10 cellular contexts compared by ENCODE assay signal in genomic region chr3:13890377-13891016, GRCh38. TPM values are rescaled to one million over a fixed set of nuclear protein-coding genes. Genes with fewer than 3 reads are reported as not detected.
A peak's percentile ranks its signal among the peaks of the same experiment; 100 is the strongest.
DNase-seq lines count a peak whose midpoint lies in the region; ATAC-seq and TF ChIP-seq lines count a peak whose summit lies in the region.
"Had no signal": no experiment of that assay in that cellular context is flagged by ENCODE, and none has a peak within 500 bp of the region (broad histone marks: within the 10 kb centered on the region; RNA-seq: fewer than 3 reads in every experiment).

No MANE protein-coding gene starts in this region.

- BruUV-seq in PC-3 (replicated peaks; lab: Mats Ljungman, UMichigan) = no TSS peak

- CTCF ChIA-PET in PC-3 (lab: Charles Lee) = no interaction called here

- H3K79me2 ChIP-seq in PC-3 (ENCODE audit: low read length) = no peaks in the 10 kb centered on the region

- H3K27ac ChIP-seq in PC-3 (ENCODE audit: low read length) = no peak overlapping the region

- ATAC-seq in PC-3 = no peak
- no peak for ATAC-seq in HG02885 (IDR thresholded peaks at IDR 0.05; ENCODE audit: poor library complexity, unreplicated experiment)
- ATAC-seq in GM19351 (IDR thresholded peaks at IDR 0.05; ENCODE audit: unreplicated experiment) = no peak

- no peak overlapping the region for H3K9ac ChIP-seq in PC-3 (ENCODE audit: low read length)
- H3K9ac ChIP-seq: SK-N-SH had no signal

- no peak overlapping the region for H3K4me3 ChIP-seq in PC-3 (ENCODE audit: low read length)

- no peaks in the 10 kb centered on the region for H3K36me3 ChIP-seq in PC-3 (ENCODE audit: low read depth, low read length)

- H3K27me3 ChIP-seq in PC-3 (ENCODE audit: low read length) = no peaks in the 10 kb centered on the region

- peaks cover 5% of the 10 kb centered on the region; the same call in 1 of the 2 replicates for H3K4me1 ChIP-seq in PC-3 (ENCODE audit: insufficient read depth, low read length)

- H4K20me1 ChIP-seq in PC-3 (ENCODE audit: low read length) = no peaks in the 10 kb centered on the region

- no peak overlapping the region for H3K4me2 ChIP-seq in PC-3 (ENCODE audit: low read length)
- H3K4me2 ChIP-seq: SK-N-SH had no signal

- peak overlapping the region; percentile 40 for H2AFZ ChIP-seq in PC-3 (ENCODE audit: low read length)

- DNase-seq in COLO668 (lab: John Stamatoyannopoulos, UW; ENCODE audit: unreplicated experiment) = peak; percentile 2
- DNase-seq in PC-3 = no peak
- peak; percentile 76 for DNase-seq in activated effector memory CD4-positive, alpha-beta T cell treated with anti-CD3 and anti-CD28 coated beads, Interleukin-2, amount 50 U/mL, for 16 hours
- peak; percentile 87 for DNase-seq in mesenteric fat pad (ENCODE audit: low spot score)
- no peak for DNase-seq in NCI-H524 (lab: John Stamatoyannopoulos, UW)
- DNase-seq in hepatic stellate cell (ENCODE audit: low spot score) = no peak
- DNase-seq: amniotic stem cell, SK-N-SH had no signal

- H3F3A ChIP-seq in PC-3 (ENCODE audit: low read length, unreplicated experiment) = no peaks in the 10 kb centered on the region

- intact Hi-C loops in PC-3 (cut with micrococcal nuclease) = no loop called here

- POLR2A ChIA-PET in PC-3 (lab: Charles Lee; ENCODE audit: unreplicated experiment) = no interaction called here

- H3K9me2 ChIP-seq in PC-3 (replicated peaks; ENCODE audit: low read length) = no peaks in the 10 kb centered on the region
- H3K9me2 ChIP-seq: SK-N-SH had no signal

- TF ChIP-seq CTCF in PC-3 (conservative IDR thresholded peaks at IDR 0.05; ENCODE audit: low read depth, low read length) = no peak

- no peaks in the 10 kb centered on the region for H3K9me3 ChIP-seq in PC-3 (ENCODE audit: low read length)
- H3K9me3 ChIP-seq: SK-N-SH had no signal

RNA-seq across cellular contexts. Expression of gene WNT7A, which starts 10.6 kb away (rescaled TPM):
- total RNA-seq in PC-3 (2014; rRNA removed) = 16.2 and 18.1 TPM in 2 replicates
- total RNA-seq in mesenteric fat pad = not detected

Comparison
In these comparisons a context has a peak if more than half of its experiments do, and no peak if none do; other contexts are left out.
1. DNase-seq: peak in COLO668 (single experiment), activated effector memory CD4-positive, alpha-beta T cell treated with anti-CD3 and anti-CD28 coated beads, Interleukin-2, amount 50 U/mL, for 16 hours (single experiment) and mesenteric fat pad (single experiment); none in PC-3 (single experiment), NCI-H524 (0 of 2) and hepatic stellate cell (single experiment).
2. RNA of gene WNT7A, which starts 10.6 kb away (total RNA-seq): 16.2 to 18.1 TPM in PC-3; not detected in mesenteric fat pad (single experiment); every median in the first group is over 10 times any median in the second.